In the genomic region with DNA sequence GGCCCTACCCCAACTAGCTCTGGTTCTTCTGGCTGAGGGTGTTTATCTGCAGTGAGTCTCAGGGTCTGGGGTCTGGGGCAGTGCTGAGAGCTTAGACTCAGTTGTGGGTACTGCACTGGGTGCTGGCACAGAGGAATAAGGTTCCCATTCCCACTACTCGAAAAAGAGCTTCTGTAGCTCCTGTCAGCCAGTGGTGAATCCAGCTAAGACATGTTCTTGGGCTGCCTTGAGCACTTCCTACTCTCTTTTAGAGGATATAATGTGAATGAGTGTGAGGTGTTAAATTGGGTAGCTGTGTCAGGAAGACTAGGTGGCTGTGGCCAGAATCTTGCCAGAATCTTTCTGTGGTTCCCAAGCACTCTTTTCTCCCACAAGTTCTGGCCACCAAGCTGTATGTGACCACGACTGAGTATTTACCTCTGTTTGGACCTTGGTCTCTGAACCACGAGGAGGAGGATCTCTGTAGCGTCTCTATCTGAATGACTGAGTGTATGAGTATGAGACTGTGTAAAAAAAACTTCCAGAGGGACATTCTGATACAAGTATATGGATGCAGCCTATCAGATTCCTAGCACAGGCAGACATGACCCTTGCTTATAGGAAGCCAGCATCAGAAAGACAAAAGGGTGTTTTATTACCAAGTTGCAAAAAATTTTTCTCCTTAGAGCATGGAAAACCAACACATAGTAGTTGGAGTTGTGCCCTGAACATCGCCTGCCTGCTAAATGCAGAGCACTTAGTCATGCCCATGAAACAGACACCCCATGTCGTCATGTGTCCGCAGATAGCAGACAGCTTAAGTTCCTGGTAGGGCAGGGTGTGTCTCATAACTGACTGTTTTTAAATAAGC, we compare ENCODE assay signal across 8 cellular contexts. TPM values are rescaled to one million over a fixed set of nuclear protein-coding genes. Genes with fewer than 3 reads are reported as not detected.
DNase-seq lines count a peak whose midpoint lies in the region; ATAC-seq and TF ChIP-seq lines count a peak whose summit lies in the region.

No MANE protein-coding gene starts in this region.

- H3K4me1 ChIP-seq in foreskin keratinocyte = peaks cover 17% of the 10 kb centered on the region

- no peak overlapping the region for H3K4me3 Mint-ChIP-seq in T-helper 17 cell

- no peaks in the 10 kb centered on the region for H3K27me3 Mint-ChIP-seq in T-helper 17 cell

- no peaks in the 10 kb centered on the region for H3K27me3 ChIP-seq in foreskin keratinocyte

- no peak overlapping the region for H3K4me3 ChIP-seq in retinal pigment epithelial cell (ENCODE audit: low read length)

- DNase-seq in GOT3 (lab: John Stamatoyannopoulos, UW) = peak; percentile 34
- DNase-seq in T-helper 17 cell = no peak
- peak; percentile 90 to 96 for DNase-seq in foreskin keratinocyte
- DNase-seq in retinal pigment epithelial cell (ENCODE audit: low read depth) = peak; percentile 97
- no peak for DNase-seq in NCI-H748 (lab: John Stamatoyannopoulos, UW; ENCODE audit: unreplicated experiment)
- DNase-seq in pons (ENCODE audit: low spot score) = no peak
- no peak for DNase-seq in NCI-H345 (lab: John Stamatoyannopoulos, UW)
- DNase-seq in stimulated activated CD4-positive, alpha-beta T cell treated with anti-CD3 and anti-CD28 coated beads, Interleukin-4, amount 100 ng/mL, for 24 hours = no peak

- ATAC-seq in T-helper 17 cell = peak; percentile 46
- peak; percentile 94 for ATAC-seq in foreskin keratinocyte

- H3K9me3 ChIP-seq in T-helper 17 cell (ENCODE audit: control insufficient read depth, low read length, poor library complexity, severe bottlenecking) = no peaks in the 10 kb centered on the region

- peak overlapping the region; percentile 80 for H3K27ac ChIP-seq in foreskin keratinocyte

- H3K27ac Mint-ChIP-seq in T-helper 17 cell = no peak overlapping the region

- TF ChIP-seq CTCF in foreskin keratinocyte (conservative IDR thresholded peaks at IDR 0.05) (no peak), retinal pigment epithelial cell (conservative IDR thresholded peaks at IDR 0.05; ENCODE audit: low read depth, low read length) (no peak)

- peaks cover 19% of the 10 kb centered on the region for H3K4me1 Mint-ChIP-seq in T-helper 17 cell

- peaks cover 4% of the 10 kb centered on the region for H3K36me3 Mint-ChIP-seq in T-helper 17 cell (ENCODE audit: low read depth)

RNA-seq across cellular contexts. Expression of a gene that starts 30.6 kb away (rescaled TPM):
- total RNA-seq in T-helper 17 cell (10 to 100 TPM; 18.0 to 18.9 TPM), foreskin keratinocyte (47.7 and 49.9 TPM in 2 replicates)
- 18.9 and 22.2 TPM in 2 replicates for polyA plus RNA-seq in foreskin keratinocyte

RNA-seq across cellular contexts. Expression of a gene that starts 53.6 kb away (rescaled TPM):
- total RNA-seq in T-helper 17 cell (under 1 TPM; 0.12 to 0.29 TPM), foreskin keratinocyte (0.07 TPM in 2 replicates)
- 0.02 and 0.03 TPM in 2 replicates for polyA plus RNA-seq in foreskin keratinocyte

Comparison
In these comparisons a context has a peak if more than half of its experiments do, and no peak if none do; other contexts are left out.
1. DNase-seq: peak in GOT3 (single experiment), foreskin keratinocyte (2 of 2) and retinal pigment epithelial cell (single experiment); none in T-helper 17 cell (0 of 3), NCI-H748 (single experiment), pons (single experiment), NCI-H345 (single experiment) and stimulated activated CD4-positive, alpha-beta T cell treated with anti-CD3 and anti-CD28 coated beads, Interleukin-4, amount 100 ng/mL, for 24 hours (single experiment).